ENCODE assay signal across 27 cellular contexts in genomic region chrY:8764184-8764583, GRCh38.
"Had no signal": no experiment of that assay in that cellular context is flagged by ENCODE, and none has a peak within 500 bp of the region (broad histone marks: within the 10 kb centered on the region; RNA-seq: fewer than 3 reads in every experiment).

No MANE protein-coding gene starts in this region.

- H3K79me2 ChIP-seq: parathyroid adenoma had no signal

- H3K9me3 ChIP-seq: lower lobe of right lung, neutrophil, tibial nerve, uterus had no signal

- ATAC-seq: left cardiac atrium; left lobe of liver; lower lobe of right lung; natural killer cell; right cardiac atrium; sciatic nerve; stimulated activated memory B cell treated with anti-CD40 and anti-IgM and Interleukin-4, amounts not matched to agents 10 μg/mL and 1 μg/mL and 100 μg/mL, for 72 hours; stimulated activated naive CD8-positive, alpha-beta T cell treated with anti-CD3 and anti-CD28 coated beads, Interleukin-15, amount 100 ng/mL, for 72 hours had no signal

- DNase-seq: hippocampal formation; kidney glomerular epithelial cell; left cardiac atrium; lower lobe of right lung; mammary epithelial cell; mesenchymal stem cell; naive B cell; natural killer cell; nephron progenitor cell; occipital lobe; small intestine; stimulated activated CD4-positive, alpha-beta T cell treated with anti-CD3 and anti-CD28 coated beads, Interleukin-1b, Interleukin-23, amount 100 ng/mL, for 48 hours; stimulated activated CD4-positive, alpha-beta T cell treated with anti-CD3 and anti-CD28 coated beads, Interleukin-2, amount 100 ng/mL, for 48 hours; stimulated activated CD4-positive, alpha-beta T cell treated with anti-CD3 and anti-CD28 coated beads, Interleukin-4, amount 100 ng/mL, for 4 hours; stimulated activated CD8-positive, alpha-beta memory T cell treated with anti-CD3 and anti-CD28 coated beads, Interleukin-4, amount 100 ng/mL, for 48 hours; stimulated activated naive CD4-positive, alpha-beta T cell treated with Interleukin-2 at 50 U/mL for 16 hours; stimulated activated naive CD8-positive, alpha-beta T cell treated with anti-CD3 and anti-CD28 coated beads, Interleukin-15, amount 100 ng/mL, for 72 hours; substantia nigra; uterus had no signal

- H3K36me3 ChIP-seq: lower lobe of right lung, neural progenitor cell, neutrophil, tibial nerve, uterus had no signal

- H3K9ac ChIP-seq: neural progenitor cell, parathyroid adenoma had no signal

- H3K27ac ChIP-seq: lower lobe of right lung, neural progenitor cell, neutrophil, parathyroid adenoma, tibial nerve, uterus had no signal

- H3K27me3 ChIP-seq: neural progenitor cell, neutrophil, tibial nerve, uterus had no signal

- H3K4me3 ChIP-seq: lower lobe of right lung, neural progenitor cell, tibial nerve, uterus had no signal

- H3K4me2 ChIP-seq: neural progenitor cell had no signal

- H3K4me1 ChIP-seq: lower lobe of right lung, neural progenitor cell, parathyroid adenoma, tibial nerve, uterus had no signal
